ENCODE assay signal across 18 cellular contexts in the genomic region with DNA sequence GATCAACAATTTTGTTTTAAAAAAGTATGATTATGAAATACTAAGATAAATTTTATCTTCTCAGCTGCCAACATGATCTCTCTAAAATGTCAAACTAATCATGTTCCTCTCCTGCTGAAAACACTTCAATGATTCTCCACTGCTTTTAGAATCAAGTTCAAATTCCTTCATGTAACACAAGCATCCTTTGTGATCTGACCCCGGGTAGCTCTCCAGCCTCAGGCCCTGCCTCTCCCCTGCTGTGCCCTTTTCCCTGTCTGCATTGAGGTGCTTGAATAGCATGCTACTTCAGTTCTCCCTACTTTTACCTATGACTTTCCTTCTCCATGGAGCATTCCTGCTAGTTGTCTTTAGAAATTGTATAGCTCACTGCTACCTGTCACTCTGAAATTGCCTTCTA.
"Had no signal": no experiment of that assay in that cellular context is flagged by ENCODE, and none has a peak within 500 bp of the region (broad histone marks: within the 10 kb centered on the region; RNA-seq: fewer than 3 reads in every experiment).

No MANE protein-coding gene starts in this region.

- H3K4me2 ChIP-seq: neural progenitor cell had no signal

- DNase-seq: activated CD4-positive, alpha-beta T cell treated with anti-CD3 and anti-CD28 coated beads, Interleukin-2, amount 10 ng/mL, durations not matched to agents 24 days and 14 days; activated CD8-positive, alpha-beta T cell treated with anti-CD3 and anti-CD28 coated beads for 36 hours; activated naive CD4-positive, alpha-beta T cell; activated naive CD8-positive, alpha-beta T cell treated with anti-CD3 and anti-CD28 coated beads for 36 hours; activated T-cell treated with anti-CD3 and anti-CD28 coated beads, Interleukin-2, amount 50 U/mL, for 1 hour; amniotic stem cell; dermis blood vessel endothelial cell; effector memory CD8-positive, alpha-beta T cell; hippocampal formation; spleen; stimulated activated CD4-positive, alpha-beta T cell treated with anti-CD3 and anti-CD28 coated beads, Interleukin-4, amount 100 ng/mL, for 4 hours; T1000; upper lobe of left lung had no signal

- H3K4me3 ChIP-seq: cardiac muscle cell, neural progenitor cell, spleen, thoracic aorta, upper lobe of left lung had no signal

- H3K36me3 Mint-ChIP-seq: activated naive CD8-positive, alpha-beta T cell treated with anti-CD3 and anti-CD28 coated beads for 36 hours; neural progenitor cell; stimulated activated memory B cell treated with anti-CD40 and anti-IgM and Interleukin-4, amounts not matched to agents 10 μg/mL and 1 μg/mL and 100 μg/mL, for 72 hours had no signal

- H3K9me3 Mint-ChIP-seq: activated CD4-positive, alpha-beta T cell treated with anti-CD3 and anti-CD28 coated beads, Interleukin-2, amount 10 ng/mL, durations not matched to agents 24 days and 14 days; activated CD8-positive, alpha-beta T cell treated with anti-CD3 and anti-CD28 coated beads for 36 hours; activated naive CD8-positive, alpha-beta T cell treated with anti-CD3 and anti-CD28 coated beads for 36 hours; activated T-helper 17 cell treated with anti-CD3 and anti-CD28 coated beads, Interleukin-2, amount 50 U/mL, for 72 hours; effector memory CD8-positive, alpha-beta T cell; neural progenitor cell; stimulated activated memory B cell treated with anti-CD40 and anti-IgM and Interleukin-4, amounts not matched to agents 10 μg/mL and 1 μg/mL and 100 μg/mL, for 72 hours had no signal

- H3K4me1 ChIP-seq: neural progenitor cell, spleen, upper lobe of left lung had no signal

- H3K27me3 Mint-ChIP-seq: stimulated activated memory B cell treated with anti-CD40 and anti-IgM and Interleukin-4, amounts not matched to agents 10 μg/mL and 1 μg/mL and 100 μg/mL, for 72 hours had no signal

- H3K27ac ChIP-seq: neural progenitor cell, spleen, thoracic aorta, upper lobe of left lung had no signal

- H3K4me3 Mint-ChIP-seq: activated CD4-positive, alpha-beta T cell treated with anti-CD3 and anti-CD28 coated beads, Interleukin-2, amount 10 ng/mL, durations not matched to agents 24 days and 14 days; activated CD8-positive, alpha-beta T cell treated with anti-CD3 and anti-CD28 coated beads for 36 hours; activated naive CD8-positive, alpha-beta T cell treated with anti-CD3 and anti-CD28 coated beads for 36 hours; activated T-helper 17 cell treated with anti-CD3 and anti-CD28 coated beads, Interleukin-2, amount 50 U/mL, for 72 hours; effector memory CD8-positive, alpha-beta T cell; neural progenitor cell; stimulated activated memory B cell treated with anti-CD40 and anti-IgM and Interleukin-4, amounts not matched to agents 10 μg/mL and 1 μg/mL and 100 μg/mL, for 72 hours had no signal

- H3K9ac ChIP-seq: neural progenitor cell had no signal

- H3K9me3 ChIP-seq: spleen, thoracic aorta, upper lobe of left lung had no signal

- H3K36me3 ChIP-seq: cardiac muscle cell, neural progenitor cell, spleen, thoracic aorta, upper lobe of left lung had no signal

- H2AFZ ChIP-seq: neural progenitor cell had no signal

- H3K4me1 Mint-ChIP-seq: activated CD4-positive, alpha-beta T cell treated with anti-CD3 and anti-CD28 coated beads, Interleukin-2, amount 10 ng/mL, durations not matched to agents 24 days and 14 days; activated naive CD8-positive, alpha-beta T cell treated with anti-CD3 and anti-CD28 coated beads for 36 hours; activated T-helper 17 cell treated with anti-CD3 and anti-CD28 coated beads, Interleukin-2, amount 50 U/mL, for 72 hours; stimulated activated memory B cell treated with anti-CD40 and anti-IgM and Interleukin-4, amounts not matched to agents 10 μg/mL and 1 μg/mL and 100 μg/mL, for 72 hours had no signal

- H3K27ac Mint-ChIP-seq: activated CD4-positive, alpha-beta T cell treated with anti-CD3 and anti-CD28 coated beads, Interleukin-2, amount 10 ng/mL, durations not matched to agents 24 days and 14 days; activated CD8-positive, alpha-beta T cell treated with anti-CD3 and anti-CD28 coated beads for 36 hours; activated naive CD8-positive, alpha-beta T cell treated with anti-CD3 and anti-CD28 coated beads for 36 hours; activated T-helper 17 cell treated with anti-CD3 and anti-CD28 coated beads, Interleukin-2, amount 50 U/mL, for 72 hours; effector memory CD8-positive, alpha-beta T cell; neural progenitor cell; stimulated activated memory B cell treated with anti-CD40 and anti-IgM and Interleukin-4, amounts not matched to agents 10 μg/mL and 1 μg/mL and 100 μg/mL, for 72 hours had no signal

- H3K27me3 ChIP-seq: cardiac muscle cell, upper lobe of left lung had no signal
